Comparison of ENCODE assay signal across 2 cellular contexts in the genomic region with DNA sequence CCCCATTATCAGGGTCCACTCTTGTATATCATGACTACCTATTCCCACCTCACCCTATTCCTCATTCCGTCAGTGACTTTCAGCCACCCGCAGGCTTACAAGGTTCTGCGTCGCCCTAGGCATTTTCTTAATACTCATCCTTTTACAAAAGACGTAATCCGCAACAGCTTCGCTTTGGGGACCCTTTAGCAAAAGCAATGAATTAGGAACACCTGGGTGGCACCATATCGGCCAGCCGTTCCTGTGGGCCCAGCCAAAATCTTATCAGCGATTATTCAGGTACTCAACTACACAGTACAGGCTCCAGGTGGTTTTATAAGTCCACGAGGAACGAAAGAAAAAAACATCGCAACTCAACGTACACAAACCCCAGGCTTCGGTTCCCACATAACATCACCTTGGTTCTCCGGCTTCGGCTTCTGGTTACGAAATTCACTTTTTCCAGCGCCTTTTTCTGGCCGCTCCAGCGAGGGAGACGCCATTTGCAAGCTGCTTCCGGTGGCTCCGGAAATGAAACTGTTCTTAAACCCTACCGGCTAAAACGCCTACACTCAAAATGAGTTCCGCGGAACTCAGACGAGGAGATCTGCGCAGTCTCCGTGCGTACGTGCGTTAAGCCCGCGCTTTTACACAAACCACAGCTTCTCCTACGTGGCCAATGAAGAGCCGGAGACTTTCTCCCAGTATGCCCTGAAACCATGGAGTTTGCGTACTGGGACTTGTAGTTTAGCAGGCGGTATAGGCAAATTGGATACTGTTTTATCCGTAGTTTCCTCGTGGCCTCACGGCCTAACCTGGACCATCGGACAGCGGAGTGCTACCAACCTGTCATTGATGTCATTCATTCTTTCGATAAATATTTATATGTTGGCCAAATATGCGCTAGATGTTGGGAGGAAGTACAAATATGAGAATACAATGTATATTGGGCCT.
TF ChIP-seq lines count a peak whose summit lies in the region.

A gene (minus strand): TSS at position 494 of the 933 bp plus-strand sequence. CDS start 12 bp downstream, at position 482.

TF ChIP-seq in HCT116, 20 proteins besides CTCF, POLR2A, EP300 and RAD21 (continued from another document):
- TF ChIP-seq, protein P1, sequence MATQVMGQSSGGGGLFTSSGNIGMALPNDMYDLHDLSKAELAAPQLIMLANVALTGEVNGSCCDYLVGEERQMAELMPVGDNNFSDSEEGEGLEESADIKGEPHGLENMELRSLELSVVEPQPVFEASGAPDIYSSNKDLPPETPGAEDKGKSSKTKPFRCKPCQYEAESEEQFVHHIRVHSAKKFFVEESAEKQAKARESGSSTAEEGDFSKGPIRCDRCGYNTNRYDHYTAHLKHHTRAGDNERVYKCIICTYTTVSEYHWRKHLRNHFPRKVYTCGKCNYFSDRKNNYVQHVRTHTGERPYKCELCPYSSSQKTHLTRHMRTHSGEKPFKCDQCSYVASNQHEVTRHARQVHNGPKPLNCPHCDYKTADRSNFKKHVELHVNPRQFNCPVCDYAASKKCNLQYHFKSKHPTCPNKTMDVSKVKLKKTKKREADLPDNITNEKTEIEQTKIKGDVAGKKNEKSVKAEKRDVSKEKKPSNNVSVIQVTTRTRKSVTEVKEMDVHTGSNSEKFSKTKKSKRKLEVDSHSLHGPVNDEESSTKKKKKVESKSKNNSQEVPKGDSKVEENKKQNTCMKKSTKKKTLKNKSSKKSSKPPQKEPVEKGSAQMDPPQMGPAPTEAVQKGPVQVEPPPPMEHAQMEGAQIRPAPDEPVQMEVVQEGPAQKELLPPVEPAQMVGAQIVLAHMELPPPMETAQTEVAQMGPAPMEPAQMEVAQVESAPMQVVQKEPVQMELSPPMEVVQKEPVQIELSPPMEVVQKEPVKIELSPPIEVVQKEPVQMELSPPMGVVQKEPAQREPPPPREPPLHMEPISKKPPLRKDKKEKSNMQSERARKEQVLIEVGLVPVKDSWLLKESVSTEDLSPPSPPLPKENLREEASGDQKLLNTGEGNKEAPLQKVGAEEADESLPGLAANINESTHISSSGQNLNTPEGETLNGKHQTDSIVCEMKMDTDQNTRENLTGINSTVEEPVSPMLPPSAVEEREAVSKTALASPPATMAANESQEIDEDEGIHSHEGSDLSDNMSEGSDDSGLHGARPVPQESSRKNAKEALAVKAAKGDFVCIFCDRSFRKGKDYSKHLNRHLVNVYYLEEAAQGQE (IDR thresholded peaks at IDR 0.05; ENCODE audit: low read depth): no peak
- TF ChIP-seq CBX3 (IDR thresholded peaks at IDR 0.05; ENCODE audit: low read depth) (peak; percentile 99), EZH2phosphoT487 (IDR thresholded peaks at IDR 0.05; ENCODE audit: borderline replicate concordance) (no peak), CEBPB (IDR thresholded peaks at IDR 0.05; ENCODE audit: low read depth) (peak; percentile 65), YY1 (IDR thresholded peaks at IDR 0.05; ENCODE audit: extremely low read depth, insufficient replicate concordance, low read depth, low read length) (peak; percentile 97), JUND (IDR thresholded peaks at IDR 0.05) (peak; percentile 42; the same call in 1 of the 2 replicates), EGR1 (IDR thresholded peaks at IDR 0.05; ENCODE audit: low read depth) (peak; percentile 83), SIN3A (IDR thresholded peaks at IDR 0.05; ENCODE audit: low read depth) (0 out of 2 replicates have a peak, but pooled peaks have one; percentile 57), EZH2 (IDR thresholded peaks at IDR 0.05) (no peak), FOSL1 (IDR thresholded peaks at IDR 0.05; ENCODE audit: low read depth) (peak; percentile 40; the same call in 1 of the 2 replicates), ZNF274 (IDR thresholded peaks at IDR 0.05; ENCODE audit: low read depth, low read length) (no peak), POLR2AphosphoS5 (IDR thresholded peaks at IDR 0.05; ENCODE audit: low read depth, low read length) (peak; percentile 68), SRF (IDR thresholded peaks at IDR 0.05; ENCODE audit: low read depth) (peak; percentile 90), ZFX (IDR thresholded peaks at IDR 0.05) (peak; percentile 44; the same call in 1 of the 2 replicates), SP1 (IDR thresholded peaks at IDR 0.05; ENCODE audit: low read depth) (peak; percentile 89)
- TF ChIP-seq, protein P2, sequence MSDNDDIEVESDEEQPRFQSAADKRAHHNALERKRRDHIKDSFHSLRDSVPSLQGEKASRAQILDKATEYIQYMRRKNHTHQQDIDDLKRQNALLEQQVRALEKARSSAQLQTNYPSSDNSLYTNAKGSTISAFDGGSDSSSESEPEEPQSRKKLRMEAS (IDR thresholded peaks at IDR 0.05): peak; percentile 96
- TF ChIP-seq, protein P3, sequence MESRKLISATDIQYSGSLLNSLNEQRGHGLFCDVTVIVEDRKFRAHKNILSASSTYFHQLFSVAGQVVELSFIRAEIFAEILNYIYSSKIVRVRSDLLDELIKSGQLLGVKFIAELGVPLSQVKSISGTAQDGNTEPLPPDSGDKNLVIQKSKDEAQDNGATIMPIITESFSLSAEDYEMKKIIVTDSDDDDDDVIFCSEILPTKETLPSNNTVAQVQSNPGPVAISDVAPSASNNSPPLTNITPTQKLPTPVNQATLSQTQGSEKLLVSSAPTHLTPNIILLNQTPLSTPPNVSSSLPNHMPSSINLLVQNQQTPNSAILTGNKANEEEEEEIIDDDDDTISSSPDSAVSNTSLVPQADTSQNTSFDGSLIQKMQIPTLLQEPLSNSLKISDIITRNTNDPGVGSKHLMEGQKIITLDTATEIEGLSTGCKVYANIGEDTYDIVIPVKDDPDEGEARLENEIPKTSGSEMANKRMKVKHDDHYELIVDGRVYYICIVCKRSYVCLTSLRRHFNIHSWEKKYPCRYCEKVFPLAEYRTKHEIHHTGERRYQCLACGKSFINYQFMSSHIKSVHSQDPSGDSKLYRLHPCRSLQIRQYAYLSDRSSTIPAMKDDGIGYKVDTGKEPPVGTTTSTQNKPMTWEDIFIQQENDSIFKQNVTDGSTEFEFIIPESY (IDR thresholded peaks at IDR 0.05; ENCODE audit: extremely low read depth, insufficient replicate concordance, low read length): peak; percentile 71

TF ChIP-seq in neural cell, 6 proteins besides CTCF, POLR2A, EP300 and RAD21 (continued from another document):
- TF ChIP-seq, protein P1 (IDR thresholded peaks at IDR 0.05; ENCODE audit: borderline replicate concordance): peak; percentile 95
- TF ChIP-seq EZH2 (IDR thresholded peaks at IDR 0.05; ENCODE audit: borderline replicate concordance, insufficient read depth, low read length, poor library complexity, severe bottlenecking): no peak
- peak; percentile 55 for TF ChIP-seq SMC3 (conservative IDR thresholded peaks at IDR 0.05; ENCODE audit: poor library complexity)
- TF ChIP-seq MXI1 (conservative IDR thresholded peaks at IDR 0.05; ENCODE audit: poor library complexity, severe bottlenecking): peak; percentile 92
